Comparison of ENCODE assay signal across 8 cellular contexts in genomic region chr4:184538023-184538599, GRCh38.
DNase-seq lines count a peak whose midpoint lies in the region; ATAC-seq and TF ChIP-seq lines count a peak whose summit lies in the region.

No MANE protein-coding gene starts in this region.

- H3K27me3 ChIP-seq in WERI-Rb-1 (ENCODE audit: insufficient read depth, low read depth, severe bottlenecking), result no peaks in the 10 kb centered on the region

- TF ChIP-seq CTCF in WERI-Rb-1 (IDR thresholded peaks at IDR 0.05; ENCODE audit: low read depth, low read length), result peak; percentile 87

- H3K4me3 ChIP-seq in WERI-Rb-1 (ENCODE audit: low read depth, low read length), result peak overlapping the region; percentile 83

- no peaks in the 10 kb centered on the region for H3K9me3 ChIP-seq in WERI-Rb-1 (ENCODE audit: severe bottlenecking)

- DNase-seq in A172 (ENCODE audit: low spot score), result peak; percentile 89
- DNase-seq in NCI-H2107 treated with DMSO at 0.1 percent for 48 hours (lab: John Stamatoyannopoulos, UW; ENCODE audit: unreplicated experiment), result peak; percentile 51
- peak; percentile 91 for DNase-seq in WERI-Rb-1
- DNase-seq in central memory CD4-positive, alpha-beta T cell, result peak; percentile 55
- DNase-seq in islet precursor cell, result peak; percentile 75
- peak; percentile 34 for DNase-seq in stimulated activated CD4-positive, alpha-beta T cell treated with anti-CD3 and anti-CD28 coated beads, Interleukin-12 subunit alpha, Interleukin-12 subunit beta, amount 100 ng/mL, for 4 hours

- H3K27ac ChIP-seq in WERI-Rb-1, result peak overlapping the region; percentile 64

- ATAC-seq in GM18511 (IDR thresholded peaks at IDR 0.05; ENCODE audit: unreplicated experiment) (peak; percentile 62), HG03064 (IDR thresholded peaks at IDR 0.05; ENCODE audit: low read depth, unreplicated experiment) (peak; percentile 49)

- no peaks in the 10 kb centered on the region for H3K36me3 ChIP-seq in WERI-Rb-1

Comparison
In these comparisons a context has a peak if more than half of its experiments do, and no peak if none do; other contexts are left out.
1. Peak in every context shown above with its lines: DNase-seq, ATAC-seq, H3K4me3 ChIP-seq and H3K27ac ChIP-seq.
2. DNase-seq: peak in every context shown above with its lines; median percentile 91 in WERI-Rb-1; 89 in A172; 75 in islet precursor cell; 55 in central memory CD4-positive, alpha-beta T cell; 51 in NCI-H2107 treated with DMSO at 0.1 percent for 48 hours; 34 in stimulated activated CD4-positive, alpha-beta T cell treated with anti-CD3 and anti-CD28 coated beads, Interleukin-12 subunit alpha, Interleukin-12 subunit beta, amount 100 ng/mL, for 4 hours.